29 cellular contexts compared by ENCODE assay signal in genomic region chrX:76550016-76550415, GRCh38.
"Had no signal": no experiment of that assay in that cellular context is flagged by ENCODE, and none has a peak within 500 bp of the region (broad histone marks: within the 10 kb centered on the region; RNA-seq: fewer than 3 reads in every experiment).

No MANE protein-coding gene starts in this region.

- H3K27me3 ChIP-seq: stomach, suprapubic skin, testis, thyroid gland, tibial artery, tibial nerve, transverse colon, upper lobe of left lung, upper lobe of right lung, uterus, vagina had no signal

- H3K9me3 Mint-ChIP-seq: type B pancreatic cell had no signal

- H3K4me1 Mint-ChIP-seq: stimulated activated effector memory CD8-positive, alpha-beta T cell treated with anti-CD3 and anti-CD28 coated beads, Interleukin-12 subunit alpha, Interleukin-12 subunit beta, amount 100 ng/mL, for 72 hours; stimulated activated memory B cell treated with anti-CD40 and anti-IgM and Interleukin-4, amounts not matched to agents 10 μg/mL and 1 μg/mL and 100 μg/mL, for 72 hours; stimulated activated naive B cell treated with anti-CD40 and anti-IgM and Interleukin-4, amounts not matched to agents 10 μg/mL and 1 μg/mL and 100 μg/mL, for 72 hours; stimulated activated naive CD8-positive, alpha-beta T cell treated with anti-CD3 and anti-CD28 coated beads, Interleukin-15, amount 100 ng/mL, for 72 hours had no signal

- H3K27ac Mint-ChIP-seq: stimulated activated effector memory CD8-positive, alpha-beta T cell treated with anti-CD3 and anti-CD28 coated beads, Interleukin-12 subunit alpha, Interleukin-12 subunit beta, amount 100 ng/mL, for 72 hours; stimulated activated memory B cell treated with anti-CD40 and anti-IgM and Interleukin-4, amounts not matched to agents 10 μg/mL and 1 μg/mL and 100 μg/mL, for 72 hours; stimulated activated naive B cell treated with anti-CD40 and anti-IgM and Interleukin-4, amounts not matched to agents 10 μg/mL and 1 μg/mL and 100 μg/mL, for 72 hours; stimulated activated naive CD8-positive, alpha-beta T cell treated with anti-CD3 and anti-CD28 coated beads, Interleukin-15, amount 100 ng/mL, for 72 hours; stimulated activated naive CD8-positive, alpha-beta T cell treated with anti-CD3 and anti-CD28 coated beads, Interleukin-15, Interleukin-2, amounts not matched to agents 100 ng/mL and 50 ng/mL, for 24 hours; type B pancreatic cell had no signal

- ATAC-seq: stimulated activated effector memory CD8-positive, alpha-beta T cell treated with anti-CD3 and anti-CD28 coated beads, Interleukin-12 subunit alpha, Interleukin-12 subunit beta, amount 100 ng/mL, for 72 hours; stimulated activated memory B cell treated with anti-CD40 and anti-IgM and Interleukin-4, amounts not matched to agents 10 μg/mL and 1 μg/mL and 100 μg/mL, for 72 hours; stimulated activated naive B cell treated with anti-CD40 and anti-IgM and Interleukin-4, amounts not matched to agents 10 μg/mL and 1 μg/mL and 100 μg/mL, for 72 hours; stimulated activated naive CD8-positive, alpha-beta T cell treated with anti-CD3 and anti-CD28 coated beads, Interleukin-15, amount 100 ng/mL, for 72 hours; stimulated activated naive CD8-positive, alpha-beta T cell treated with anti-CD3 and anti-CD28 coated beads, Interleukin-15, Interleukin-2, amounts not matched to agents 100 U/mL and 50 U/mL, for 24 hours; upper lobe of right lung had no signal

- H3K27me3 Mint-ChIP-seq: stimulated activated memory B cell treated with anti-CD40 and anti-IgM and Interleukin-4, amounts not matched to agents 10 μg/mL and 1 μg/mL and 100 μg/mL, for 72 hours; stimulated activated naive B cell treated with anti-CD40 and anti-IgM and Interleukin-4, amounts not matched to agents 10 μg/mL and 1 μg/mL and 100 μg/mL, for 72 hours; stimulated activated naive CD8-positive, alpha-beta T cell treated with anti-CD3 and anti-CD28 coated beads, Interleukin-15, amount 100 ng/mL, for 72 hours; stimulated activated naive CD8-positive, alpha-beta T cell treated with anti-CD3 and anti-CD28 coated beads, Interleukin-15, Interleukin-2, amounts not matched to agents 100 ng/mL and 50 ng/mL, for 24 hours; type B pancreatic cell had no signal

- FAIRE-seq: urothelium cell line had no signal

- H3K9me3 ChIP-seq: suprapubic skin, testis, thyroid gland, transverse colon, upper lobe of right lung had no signal

- H3K4me3 Mint-ChIP-seq: stimulated activated effector memory CD8-positive, alpha-beta T cell treated with anti-CD3 and anti-CD28 coated beads, Interleukin-12 subunit alpha, Interleukin-12 subunit beta, amount 100 ng/mL, for 72 hours; stimulated activated memory B cell treated with anti-CD40 and anti-IgM and Interleukin-4, amounts not matched to agents 10 μg/mL and 1 μg/mL and 100 μg/mL, for 72 hours; stimulated activated naive B cell treated with anti-CD40 and anti-IgM and Interleukin-4, amounts not matched to agents 10 μg/mL and 1 μg/mL and 100 μg/mL, for 72 hours; stimulated activated naive CD8-positive, alpha-beta T cell treated with anti-CD3 and anti-CD28 coated beads, Interleukin-15, amount 100 ng/mL, for 72 hours; stimulated activated naive CD8-positive, alpha-beta T cell treated with anti-CD3 and anti-CD28 coated beads, Interleukin-15, Interleukin-2, amounts not matched to agents 100 ng/mL and 50 ng/mL, for 24 hours; type B pancreatic cell had no signal

- DNase-seq: stimulated activated CD4-positive, alpha-beta T cell treated with anti-CD3 and anti-CD28 coated beads, Interleukin-2, amount 100 ng/mL, for 48 hours; stimulated activated CD4-positive, alpha-beta T cell treated with anti-CD3 and anti-CD28 coated beads, Interleukin-4, amount 100 ng/mL, for 1 hour; stimulated activated CD4-positive, alpha-beta T cell treated with anti-CD3 and anti-CD28 coated beads, Interleukin-4, amount 100 ng/mL, for 24 hours; stimulated activated CD4-positive, alpha-beta T cell treated with anti-CD3 and anti-CD28 coated beads, Interleukin-4, amount 100 ng/mL, for 4 hours; stimulated activated CD8-positive, alpha-beta memory T cell treated with anti-CD3 and anti-CD28 coated beads, Interleukin-4, amount 100 ng/mL, for 48 hours; stimulated activated naive B cell treated with anti-CD40 and anti-IgM and Interleukin-4, amounts not matched to agents 10 μg/mL and 1 μg/mL and 100 μg/mL, for 72 hours; stimulated activated naive CD4-positive, alpha-beta T cell; stimulated activated naive CD4-positive, alpha-beta T cell treated with Interleukin-2 at 50 U/mL for 16 hours; stimulated activated naive CD8-positive, alpha-beta T cell treated with anti-CD3 and anti-CD28 coated beads, Interleukin-15, amount 100 ng/mL, for 72 hours; stimulated activated naive CD8-positive, alpha-beta T cell treated with anti-CD3 and anti-CD28 coated beads, Interleukin-15, Interleukin-2, amounts not matched to agents 100 U/mL and 50 U/mL, for 24 hours; stomach; substantia nigra; testis; thyroid gland; tibial artery; transverse colon; trophoblast cell; upper lobe of left lung; upper lobe of right lung; uterus had no signal

- H3K36me3 ChIP-seq: stomach, suprapubic skin, thoracic aorta, thyroid gland, tibial artery, tibial nerve, transverse colon, upper lobe of left lung, upper lobe of right lung, uterus, vagina had no signal

- H3K27ac ChIP-seq: stomach, suprapubic skin, testis, thoracic aorta, thyroid gland, tibial artery, tibial nerve, transverse colon, upper lobe of left lung, upper lobe of right lung, uterus, vagina had no signal

- H3K4me3 ChIP-seq: stomach, suprapubic skin, testis, thoracic aorta, thyroid gland, tibial artery, tibial nerve, transverse colon, upper lobe of left lung, upper lobe of right lung, uterus, vagina had no signal

- H3K4me1 ChIP-seq: stomach, suprapubic skin, testis, thyroid gland, tibial artery, tibial nerve, transverse colon, upper lobe of left lung, upper lobe of right lung, uterus, vagina had no signal

- H3K36me3 Mint-ChIP-seq: stimulated activated effector memory CD8-positive, alpha-beta T cell treated with anti-CD3 and anti-CD28 coated beads, Interleukin-12 subunit alpha, Interleukin-12 subunit beta, amount 100 ng/mL, for 72 hours; stimulated activated memory B cell treated with anti-CD40 and anti-IgM and Interleukin-4, amounts not matched to agents 10 μg/mL and 1 μg/mL and 100 μg/mL, for 72 hours; stimulated activated naive B cell treated with anti-CD40 and anti-IgM and Interleukin-4, amounts not matched to agents 10 μg/mL and 1 μg/mL and 100 μg/mL, for 72 hours; type B pancreatic cell had no signal
